In the genomic region with DNA sequence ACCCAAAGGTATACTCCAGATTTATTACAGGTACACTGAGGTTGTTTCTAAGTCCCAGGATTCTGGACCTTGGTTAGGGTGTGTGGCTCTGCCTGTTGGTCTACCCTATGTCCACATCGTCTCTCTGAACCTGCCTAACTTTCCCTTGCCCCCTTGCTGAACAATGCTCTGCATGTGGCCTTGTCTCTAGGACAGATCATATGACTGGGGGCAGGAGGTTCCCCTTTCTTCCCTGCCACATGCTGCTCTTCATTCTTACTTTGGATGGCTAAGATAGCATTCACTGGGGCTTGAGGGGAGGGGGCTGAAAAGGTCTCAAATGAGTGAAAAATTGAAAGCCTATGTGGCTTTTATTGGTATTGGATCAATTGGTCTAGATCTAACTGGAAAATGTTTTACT, we compare ENCODE assay signal across 17 cellular contexts.
"Had no signal": no experiment of that assay in that cellular context is flagged by ENCODE, and none has a peak within 500 bp of the region (broad histone marks: within the 10 kb centered on the region; RNA-seq: fewer than 3 reads in every experiment).

No MANE protein-coding gene starts in this region.

- H3K4me1 ChIP-seq: foreskin keratinocyte had no signal

- H3K4me3 ChIP-seq: body of pancreas, transverse colon had no signal

- ATAC-seq: body of pancreas, foreskin keratinocyte had no signal

- H3K27ac ChIP-seq: body of pancreas, colonic mucosa, foreskin keratinocyte, transverse colon had no signal

- H3K9me3 ChIP-seq: body of pancreas, colonic mucosa, transverse colon had no signal

- H3K36me3 ChIP-seq: colonic mucosa, transverse colon had no signal

- DNase-seq: activated CD4-positive, alpha-beta T cell treated with anti-CD3 and anti-CD28 coated beads, Interleukin-2, amount 10 ng/mL, durations not matched to agents 7 days and 5 days; activated CD8-positive, alpha-beta memory T cell treated with anti-CD3 and anti-CD28 coated beads, Interleukin-2, amount 50 U/mL, for 48 hours; activated naive CD8-positive, alpha-beta T cell treated with anti-CD3 and anti-CD28 coated beads for 36 hours; activated T-cell treated with anti-CD3 and anti-CD28 coated beads, Interleukin-2, amount 50 U/mL, for 72 hours; amygdala; body of pancreas; central memory CD4-positive, alpha-beta T cell; colonic mucosa; effector CD8-positive, alpha-beta T cell; foreskin keratinocyte; glutamatergic neuron; naive thymus-derived CD8-positive, alpha-beta T cell; nucleus accumbens; stimulated activated CD4-positive, alpha-beta T cell treated with anti-CD3 and anti-CD28 coated beads, Interleukin-4, amount 100 ng/mL, for 1 hour; stimulated activated naive CD4-positive, alpha-beta T cell treated with Interleukin-2 at 50 U/mL for 16 hours; T-helper 17 cell; transverse colon had no signal
